ENCODE assay signal across 8 cellular contexts in genomic region chr10:6382081-6382480, GRCh38.
DNase-seq lines count a peak whose midpoint lies in the region; ATAC-seq and TF ChIP-seq lines count a peak whose summit lies in the region.

No MANE protein-coding gene starts in this region.

- ATAC-seq in HG02938 (IDR thresholded peaks at IDR 0.05; ENCODE audit: unreplicated experiment) = peak; percentile 62
- ATAC-seq in stimulated activated naive CD8-positive, alpha-beta T cell treated with anti-CD3 and anti-CD28 coated beads, Interleukin-15, Interleukin-2, amounts not matched to agents 100 U/mL and 50 U/mL, for 24 hours = peak; percentile 69

- H3K36me3 ChIP-seq in BE2C = no peaks in the 10 kb centered on the region

- no peaks in the 10 kb centered on the region; the same call in 1 of the 2 replicates for H3K27me3 ChIP-seq in BE2C

- DNase-seq in GM03348 (ENCODE audit: low spot score) (peak; percentile 39), fibroblast of villous mesenchyme (ENCODE audit: low read depth) (peak; percentile 75), HuH-7 (ENCODE audit: low spot score) (no peak), kidney tubule cell (ENCODE audit: low spot score) (no peak), BE2C (no peak)
- peak; percentile 54 for DNase-seq in activated CD4-positive, alpha-beta T cell treated with anti-CD3 and anti-CD28 coated beads, Interleukin-2, amount 10 ng/mL, durations not matched to agents 7 days and 5 days
- DNase-seq in stimulated activated naive CD8-positive, alpha-beta T cell treated with anti-CD3 and anti-CD28 coated beads, Interleukin-15, Interleukin-2, amounts not matched to agents 100 U/mL and 50 U/mL, for 24 hours = peak; percentile 28

- H3K36me3 Mint-ChIP-seq in activated CD4-positive, alpha-beta T cell treated with anti-CD3 and anti-CD28 coated beads, Interleukin-2, amount 10 ng/mL, durations not matched to agents 7 days and 5 days (ENCODE audit: low read depth) = peaks cover 52% of the 10 kb centered on the region

- no peaks in the 10 kb centered on the region; the same call in 1 of the 2 replicates for H3K9me3 ChIP-seq in BE2C

- peaks cover 48% of the 10 kb centered on the region for H3K9me3 Mint-ChIP-seq in activated CD4-positive, alpha-beta T cell treated with anti-CD3 and anti-CD28 coated beads, Interleukin-2, amount 10 ng/mL, durations not matched to agents 7 days and 5 days

- TF ChIP-seq CTCF in fibroblast of villous mesenchyme (IDR thresholded peaks at IDR 0.05; ENCODE audit: insufficient read depth, low read depth, low read length) (no peak), BE2C (IDR thresholded peaks at IDR 0.05; ENCODE audit: low read depth, low read length) (no peak)

- H3K4me3 ChIP-seq in fibroblast of villous mesenchyme (ENCODE audit: low read depth, low read length) (no peak overlapping the region), BE2C (ENCODE audit: low read depth, low read length) (no peak overlapping the region)

- peak overlapping the region; percentile 84 for H3K27ac Mint-ChIP-seq in activated CD4-positive, alpha-beta T cell treated with anti-CD3 and anti-CD28 coated beads, Interleukin-2, amount 10 ng/mL, durations not matched to agents 7 days and 5 days

- no peaks in the 10 kb centered on the region for H3K27me3 Mint-ChIP-seq in activated CD4-positive, alpha-beta T cell treated with anti-CD3 and anti-CD28 coated beads, Interleukin-2, amount 10 ng/mL, durations not matched to agents 7 days and 5 days

- peak overlapping the region; percentile 49 for H3K4me3 Mint-ChIP-seq in activated CD4-positive, alpha-beta T cell treated with anti-CD3 and anti-CD28 coated beads, Interleukin-2, amount 10 ng/mL, durations not matched to agents 7 days and 5 days

- H3K4me1 Mint-ChIP-seq in activated CD4-positive, alpha-beta T cell treated with anti-CD3 and anti-CD28 coated beads, Interleukin-2, amount 10 ng/mL, durations not matched to agents 7 days and 5 days = peaks cover 35% of the 10 kb centered on the region

- POLR2A ChIA-PET in activated CD4-positive, alpha-beta T cell treated with anti-CD3 and anti-CD28 coated beads, Interleukin-2, amount 10 ng/mL, durations not matched to agents 7 days and 5 days (lab: Charles Lee) = interaction anchor here (0.8 kb wide), 1 partner anchor 34 kb away, joined by 3 read pairs; no protein-coding TSS in a partner anchor

- CTCF ChIA-PET in activated CD4-positive, alpha-beta T cell treated with anti-CD3 and anti-CD28 coated beads, Interleukin-2, amount 10 ng/mL, durations not matched to agents 7 days and 5 days (lab: Charles Lee) = interaction anchor here (0.6 to 3.5 kb wide), 7 partner anchors 14 to 179 kb away, joined by 3 to 12 read pairs (median 7); partner anchors contain the start of gene PFKFB3

- no peaks in the 10 kb centered on the region for H3K4me1 ChIP-seq in BE2C

Comparison
In these comparisons a context has a peak if more than half of its experiments do, and no peak if none do; other contexts are left out.
1. DNase-seq: peak in GM03348 (single experiment), activated CD4-positive, alpha-beta T cell treated with anti-CD3 and anti-CD28 coated beads, Interleukin-2, amount 10 ng/mL, durations not matched to agents 7 days and 5 days (single experiment), fibroblast of villous mesenchyme (single experiment) and stimulated activated naive CD8-positive, alpha-beta T cell treated with anti-CD3 and anti-CD28 coated beads, Interleukin-15, Interleukin-2, amounts not matched to agents 100 U/mL and 50 U/mL, for 24 hours (single experiment); none in HuH-7 (single experiment), kidney tubule cell (single experiment) and BE2C (single experiment).